Comparison of ENCODE assay signal across 20 cellular contexts in genomic region chr1:147821883-147822282, GRCh38.
DNase-seq lines count a peak whose midpoint lies in the region; ATAC-seq, FAIRE-seq and TF ChIP-seq lines count a peak whose summit lies in the region.
"Had no signal": no experiment of that assay in that cellular context is flagged by ENCODE, and none has a peak within 500 bp of the region (broad histone marks: within the 10 kb centered on the region; RNA-seq: fewer than 3 reads in every experiment).

No MANE protein-coding gene starts in this region.

- H3K9ac ChIP-seq in endothelial cell of umbilical vein (replicated peaks; ENCODE audit: extremely low read depth, insufficient read depth, low read length): no peak overlapping the region

- TF ChIP-seq POLR2A in endothelial cell of umbilical vein (IDR thresholded peaks at IDR 0.05; ENCODE audit: low read depth, low read length): no peak

- H2AFZ ChIP-seq in endothelial cell of umbilical vein (ENCODE audit: low read depth, low read length): no peak overlapping the region

- H3K36me3 ChIP-seq in endothelial cell of umbilical vein (ENCODE audit: control insufficient read depth in 2 of 2, extremely low read depth in 1 of 2, insufficient read depth in 2 of 2, low read length in 2 of 2) (no peaks in the 10 kb centered on the region), right atrium auricular region (no peaks in the 10 kb centered on the region)
- H3K36me3 ChIP-seq: neutrophil had no signal

- H3K27ac ChIP-seq in endothelial cell of umbilical vein (ENCODE audit: insufficient read depth, low read depth, low read length): no peak overlapping the region
- H3K27ac ChIP-seq in right atrium auricular region: peak overlapping the region; percentile 66 to 80
- H3K27ac ChIP-seq: neutrophil had no signal

- DNase-seq in GM04503 (ENCODE audit: low read depth) (peak; percentile 1), endothelial cell of umbilical vein (ENCODE audit: low read depth, low spot score) (peak; percentile 72), right atrium auricular region (ENCODE audit: low spot score) (peak; percentile 68), sciatic nerve (ENCODE audit: low spot score) (no peak), T-helper 1 cell (no peak), UCSD-AML1 (lab: John Stamatoyannopoulos, UW; ENCODE audit: unreplicated experiment) (no peak), NOMO-1 (lab: John Stamatoyannopoulos, UW; ENCODE audit: unreplicated experiment in 2 of 2) (no peak), T-helper 17 cell (no peak)
- DNase-seq: activated B cell treated with CpG ODN at 0.5 μM for 24 hours; activated gamma-delta T cell treated with Interleukin-2 at 50 U/mL for 16 hours; IMR-90; NCI-H2081 treated with DMSO at 0.1 percent for 48 hours; stimulated activated naive CD4-positive, alpha-beta T cell; T-cell had no signal

- FAIRE-seq in endothelial cell of umbilical vein (lab: Jason Lieb, UNC): no peak
- FAIRE-seq: D721Med, GM18507, RCC 7860 had no signal

- ATAC-seq in sciatic nerve: peak; percentile 30
- ATAC-seq in T-helper 17 cell: no peak
- ATAC-seq: T-cell had no signal

- peaks cover 27% of the 10 kb centered on the region for H3K27me3 Mint-ChIP-seq in T-helper 17 cell

- dilution Hi-C loops in endothelial cell of umbilical vein (cut with MboI; ENCODE audit: extremely low pct_ligation_motif_present, low sequenced_read_pairs): no loop called here

- no peaks in the 10 kb centered on the region for H4K20me1 ChIP-seq in endothelial cell of umbilical vein (replicated peaks; ENCODE audit: control insufficient read depth, extremely low read depth, insufficient read depth, low read length)

- no peaks in the 10 kb centered on the region for H3K9me1 ChIP-seq in endothelial cell of umbilical vein (replicated peaks; ENCODE audit: control insufficient read depth, extremely low read depth, insufficient read depth, low read length)

- H3K4me2 ChIP-seq in endothelial cell of umbilical vein (ENCODE audit: insufficient read depth, low read length): no peak overlapping the region

- H3K27ac Mint-ChIP-seq in T-helper 17 cell: no peak overlapping the region
- H3K27ac Mint-ChIP-seq: activated B cell treated with CpG ODN at 0.5 μM for 24 hours, memory B cell, T-cell had no signal

- no peaks in the 10 kb centered on the region for H3K79me2 ChIP-seq in endothelial cell of umbilical vein (ENCODE audit: control insufficient read depth, insufficient read depth, low read length)

- no peak overlapping the region for H3K4me3 Mint-ChIP-seq in T-helper 17 cell
- H3K4me3 Mint-ChIP-seq: activated B cell treated with CpG ODN at 0.5 μM for 24 hours, memory B cell, T-cell had no signal

- intact Hi-C loops in endothelial cell of umbilical vein (cut with micrococcal nuclease) (loop anchor here (1.0 to 10.0 kb wide), 3 partner anchors 28 to 57 kb away; partner anchors contain the start of gene GJA5), sciatic nerve (cut with DNase I) (no loop called here)

- CTCF ChIA-PET in endothelial cell of umbilical vein (lab: Charles Lee): interaction anchor here (1.0 to 2.7 kb wide), 5 partner anchors 12 to 71 kb away, joined by 3 to 9 read pairs (median 4); no protein-coding TSS in a partner anchor

- H3K27me3 ChIP-seq in endothelial cell of umbilical vein (ENCODE audit: control insufficient read depth in 2 of 2, insufficient read depth in 2 of 2, low read length in 2 of 2) (no peaks in the 10 kb centered on the region), right atrium auricular region (no peaks in the 10 kb centered on the region)

- H3K4me3 ChIP-seq in endothelial cell of umbilical vein (replicated peaks in 1 of 3; ENCODE audit: insufficient read depth in 1 of 3, low read depth in 1 of 3, low read length in 3 of 3) (no peak overlapping the region), right atrium auricular region (no peak overlapping the region)
- H3K4me3 ChIP-seq: skin epidermis had no signal

- POLR2A ChIA-PET in endothelial cell of umbilical vein (lab: Charles Lee): no interaction called here

- no TSS peak for BruUV-seq in endothelial cell of umbilical vein (replicated peaks; lab: Mats Ljungman, UMichigan)

- H3K4me1 ChIP-seq in endothelial cell of umbilical vein (ENCODE audit: control insufficient read depth, extremely low read depth, insufficient read depth, low read length) (peaks cover 7% of the 10 kb centered on the region), right atrium auricular region (peaks cover 0 to 29% of the 10 kb centered on the region in 2 donors)

- H3K4me1 Mint-ChIP-seq in T-helper 17 cell: no peaks in the 10 kb centered on the region
- H3K4me1 Mint-ChIP-seq: activated B cell treated with CpG ODN at 0.5 μM for 24 hours, memory B cell, T-cell had no signal

- H3K9me3 ChIP-seq in endothelial cell of umbilical vein (replicated peaks; ENCODE audit: control insufficient read depth, insufficient read depth, low read length) (no peaks in the 10 kb centered on the region), right atrium auricular region (no peaks in the 10 kb centered on the region), T-helper 17 cell (ENCODE audit: control insufficient read depth, low read length, poor library complexity, severe bottlenecking) (no peaks in the 10 kb centered on the region)
- H3K9me3 ChIP-seq: neutrophil had no signal

- TF ChIP-seq CTCF in endothelial cell of umbilical vein (IDR thresholded peaks at IDR 0.05; ENCODE audit: extremely low read depth in 1 of 2, insufficient read depth in 1 of 2, low read depth in 1 of 2, low read length in 2 of 2) (no peak), right atrium auricular region (IDR thresholded peaks at IDR 0.05) (no peak)

- H3K36me3 Mint-ChIP-seq in T-helper 17 cell (ENCODE audit: low read depth): peaks cover 4% of the 10 kb centered on the region
- H3K36me3 Mint-ChIP-seq: memory B cell, T-cell had no signal

TF ChIP-seq in endothelial cell of umbilical vein, 7 proteins besides CTCF, POLR2A, EP300 and RAD21:
- no peak for TF ChIP-seq MYC (IDR thresholded peaks at IDR 0.05; ENCODE audit: low read depth, low read length)
- no peak for TF ChIP-seq FOS (IDR thresholded peaks at IDR 0.05; ENCODE audit: borderline replicate concordance, insufficient read depth, low read length)
- TF ChIP-seq GATA2 (IDR thresholded peaks at IDR 0.05; ENCODE audit: insufficient read depth, insufficient read length, low read depth, low read length): no peak
- TF ChIP-seq EZH2 (IDR thresholded peaks at IDR 0.05; ENCODE audit: borderline replicate concordance, low read depth, low read length, severe bottlenecking): no peak
- TF ChIP-seq POLR2AphosphoS5 (IDR thresholded peaks at IDR 0.05; ENCODE audit: insufficient read depth, low read depth, low read length): no peak
- no peak for TF ChIP-seq JUN (IDR thresholded peaks at IDR 0.05; ENCODE audit: borderline replicate concordance, insufficient read depth, insufficient read length, low read depth)
- TF ChIP-seq MAX (IDR thresholded peaks at IDR 0.05; ENCODE audit: insufficient read depth, insufficient read length): no peak
TF ChIP-seq in endothelial cell of umbilical vein: peak in this region for 0.

Comparison
In these comparisons a context has a peak if more than half of its experiments do, and no peak if none do; other contexts are left out.
1. DNase-seq: peak in GM04503 (single experiment), endothelial cell of umbilical vein (single experiment) and right atrium auricular region (single experiment); none in sciatic nerve (single experiment), T-helper 1 cell (0 of 5), UCSD-AML1 (single experiment), NOMO-1 (0 of 2) and T-helper 17 cell (0 of 3).